8 cellular contexts compared by ENCODE assay signal in genomic region chr1:32204943-32205361, GRCh38. TPM values are rescaled to one million over a fixed set of nuclear protein-coding genes. Genes with fewer than 3 reads are reported as not detected.
DNase-seq lines count a peak whose midpoint lies in the region; ATAC-seq and TF ChIP-seq lines count a peak whose summit lies in the region.

No MANE protein-coding gene starts in this region.

- ATAC-seq in mucosa of descending colon (peak; percentile 13), GM19467 (IDR thresholded peaks at IDR 0.05; ENCODE audit: unreplicated experiment) (no peak), GM21619 (IDR thresholded peaks at IDR 0.05; ENCODE audit: unreplicated experiment) (no peak)

- TF ChIP-seq CTCF in cardiac fibroblast (IDR thresholded peaks at IDR 0.05; ENCODE audit: low read depth, low read length) (no peak), mucosa of descending colon (IDR thresholded peaks at IDR 0.05) (no peak)

- H2AFZ ChIP-seq in ACC112 (ENCODE audit: low read length, unreplicated experiment) = peak overlapping the region; percentile 69

- no peaks in the 10 kb centered on the region for H3K79me2 ChIP-seq in ACC112 (ENCODE audit: control insufficient read depth, insufficient read depth, low read length, unreplicated experiment)

- H3K4me1 Mint-ChIP-seq in IgD-negative memory B cell = peaks cover 36 to 48% (median 38%) of the 10 kb centered on the region in 3 donors

- peak overlapping the region; percentile 82 for H3K4me3 ChIP-seq in ACC112 (ENCODE audit: low read depth, low read length)
- H3K4me3 ChIP-seq in cardiac fibroblast (replicated peaks in 1 of 2; ENCODE audit: low read depth in 2 of 2, low read length in 2 of 2) = peak overlapping the region; percentile 75 to 79
- no peak overlapping the region for H3K4me3 ChIP-seq in mucosa of descending colon

- DNase-seq in cardiac fibroblast (ENCODE audit: low read depth in 2 of 2) (no peak), mucosa of descending colon (peak in 2 of 3 donors; percentile 55 to 62), dedifferentiated amniotic fluid mesenchymal stem cell (ENCODE audit: extremely low spot score) (no peak), activated gamma-delta T cell (lab: John Stamatoyannopoulos, UW) (no peak)

- peaks cover 3% of the 10 kb centered on the region for H3K36me3 Mint-ChIP-seq in IgD-negative memory B cell

- peaks cover 3% of the 10 kb centered on the region for H3K27me3 Mint-ChIP-seq in IgD-negative memory B cell

- H3K9me3 Mint-ChIP-seq in IgD-negative memory B cell = no peaks in the 10 kb centered on the region

- H3K4me3 Mint-ChIP-seq in IgD-negative memory B cell = peak overlapping the region; percentile 47 to 95 (median 86)

- H3K27me3 ChIP-seq in ACC112 (ENCODE audit: insufficient read depth, low read length) = no peaks in the 10 kb centered on the region

- no peaks in the 10 kb centered on the region for H3K36me3 ChIP-seq in ACC112 (ENCODE audit: insufficient read depth, low read length)
- H3K36me3 ChIP-seq in mucosa of descending colon (ENCODE audit: low read depth) = no peaks in the 10 kb centered on the region

- H3K27ac ChIP-seq in ACC112 (ENCODE audit: low read depth, low read length) = no peak overlapping the region

- intact Hi-C loops in mucosa of descending colon (cut with DNase I, micrococcal nuclease) = no loop called here

- H3K9me3 ChIP-seq in mucosa of descending colon = no peaks in the 10 kb centered on the region

- H3K27ac Mint-ChIP-seq in IgD-negative memory B cell = peak overlapping the region; percentile 85 to 88 (median 88)

- H3K4me1 ChIP-seq in ACC112 (ENCODE audit: control insufficient read depth, insufficient read depth, low read length, unreplicated experiment) (peaks cover 20% of the 10 kb centered on the region), mucosa of descending colon (ENCODE audit: low read depth) (peaks cover 22% of the 10 kb centered on the region)

RNA-seq across cellular contexts. Expression of gene IQCC, which starts 0.5 kb away (rescaled TPM):
- 1.7 TPM for polyA plus RNA-seq in IgD-negative memory B cell
- total RNA-seq in mucosa of descending colon = 1 to 10 TPM; 1.1 to 2.2 (median 1.9) TPM

RNA-seq across cellular contexts. Expression of gene DCDC2B, which starts 3.9 kb away (rescaled TPM):
- not detected for polyA plus RNA-seq in IgD-negative memory B cell
- not detected for total RNA-seq in mucosa of descending colon

RNA-seq across cellular contexts. Expression of gene CCDC28B, which starts 4.6 kb away (rescaled TPM):
- 14.0 TPM for polyA plus RNA-seq in IgD-negative memory B cell
- 1 to 10 TPM; 1.5 to 4.2 (median 3.2) TPM for total RNA-seq in mucosa of descending colon

RNA-seq across cellular contexts. Expression of gene TMEM234, which starts 17.2 kb away (rescaled TPM):
- polyA plus RNA-seq in IgD-negative memory B cell = 7.2 TPM
- total RNA-seq in mucosa of descending colon = 10 to 100 TPM; 21.1 to 35.6 (median 28.0) TPM

RNA-seq across cellular contexts. Expression of gene EIF3I, which starts 17.3 kb away (rescaled TPM):
- 154 TPM for polyA plus RNA-seq in IgD-negative memory B cell
- total RNA-seq in mucosa of descending colon = 100 to 1,000 TPM; 111 to 138 (median 115) TPM

Comparison
In these comparisons a context has a peak if more than half of its experiments do, and no peak if none do; other contexts are left out.
1. DNase-seq: peak in mucosa of descending colon (2 of 3); none in cardiac fibroblast (0 of 2), dedifferentiated amniotic fluid mesenchymal stem cell (single experiment) and activated gamma-delta T cell (single experiment).